15 cellular contexts compared by ENCODE assay signal in the genomic region with DNA sequence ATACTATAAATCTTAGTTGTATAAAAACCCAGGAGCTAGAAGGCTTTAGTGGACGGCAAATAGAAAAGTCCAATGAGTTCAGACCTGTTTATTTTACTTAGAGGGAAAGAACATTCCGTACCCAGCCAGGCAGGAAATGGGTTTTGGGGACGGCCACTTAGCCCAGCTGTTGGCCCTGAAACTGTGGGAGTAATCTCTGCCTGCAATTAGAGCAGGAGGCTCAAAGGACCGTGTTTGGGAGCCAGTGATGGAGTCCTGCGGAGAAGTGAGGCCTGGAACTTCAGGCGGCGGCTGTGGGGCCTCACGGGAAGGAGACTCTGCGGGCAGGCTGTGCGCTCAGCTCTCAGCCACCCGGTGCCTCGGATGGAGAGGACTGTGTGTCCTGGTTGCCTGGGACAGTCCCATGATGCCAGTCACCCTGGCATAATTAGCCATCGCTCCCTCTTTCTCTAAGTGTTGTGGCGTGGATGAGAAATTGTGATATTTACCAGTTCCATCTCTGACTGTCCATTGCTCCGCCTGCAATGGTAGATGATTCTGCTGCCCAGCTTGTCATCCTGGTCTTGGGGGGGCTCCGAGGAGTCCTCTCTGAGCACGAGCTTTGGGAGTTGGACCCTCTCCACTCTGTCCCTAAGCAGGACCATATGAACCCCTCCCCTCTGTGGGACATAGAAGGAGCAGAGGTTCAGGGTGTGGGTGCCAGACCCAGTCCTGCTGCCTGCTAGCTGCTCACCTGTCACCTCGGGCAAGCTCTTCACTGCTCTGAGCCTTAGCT.
A peak's percentile ranks its signal among the peaks of the same experiment; 100 is the strongest.
DNase-seq lines count a peak whose midpoint lies in the region; ATAC-seq and TF ChIP-seq lines count a peak whose summit lies in the region.
"Had no signal": no experiment of that assay in that cellular context is flagged by ENCODE, and none has a peak within 500 bp of the region (broad histone marks: within the 10 kb centered on the region; RNA-seq: fewer than 3 reads in every experiment).

No MANE protein-coding gene starts in this region.

- no peaks in the 10 kb centered on the region for H3K4me1 ChIP-seq in spleen
- H3K4me1 ChIP-seq: HAP-1 had no signal

- CTCF ChIA-PET in activated CD4-positive, alpha-beta T cell treated with anti-CD3 and anti-CD28 coated beads for 36 hours (lab: Charles Lee), result no interaction called here

- H3K9me3 Mint-ChIP-seq in activated CD4-positive, alpha-beta T cell treated with anti-CD3 and anti-CD28 coated beads for 36 hours (ENCODE audit: low read depth), result no peaks in the 10 kb centered on the region

- intact Hi-C loops in spleen (cut with DNase I; ENCODE audit: low total_unique reads), result no loop called here
- intact Hi-C loops in activated CD4-positive, alpha-beta T cell treated with anti-CD3 and anti-CD28 coated beads for 36 hours (cut with DNase I, micrococcal nuclease), result no loop called here

- H3K27ac Mint-ChIP-seq in activated CD4-positive, alpha-beta T cell treated with anti-CD3 and anti-CD28 coated beads for 36 hours, result no peak overlapping the region

- H3K4me3 Mint-ChIP-seq in activated CD4-positive, alpha-beta T cell treated with anti-CD3 and anti-CD28 coated beads for 36 hours, result no peak overlapping the region

- ATAC-seq in left lobe of liver (peak; percentile 58), omental fat pad (ENCODE audit: low FRiP score) (no peak)
- ATAC-seq in activated CD4-positive, alpha-beta T cell treated with anti-CD3 and anti-CD28 coated beads for 36 hours, result no peak
- ATAC-seq: mucosa of descending colon had no signal

- 61 to 65% (median 64%) methylated on average over 18 of the region's 18 CpGs for WGBS in spleen, 5 donors

- POLR2A ChIA-PET in activated CD4-positive, alpha-beta T cell treated with anti-CD3 and anti-CD28 coated beads for 36 hours (lab: Charles Lee), result no interaction called here

- no peaks in the 10 kb centered on the region for H3K4me1 Mint-ChIP-seq in activated CD4-positive, alpha-beta T cell treated with anti-CD3 and anti-CD28 coated beads for 36 hours

- H3K4me3 ChIP-seq in WERI-Rb-1 (ENCODE audit: low read depth, low read length) (no peak overlapping the region), spleen (no peak overlapping the region)
- H3K4me3 ChIP-seq: cardiac muscle cell, HAP-1, mucosa of descending colon had no signal

- H3K27ac ChIP-seq in WERI-Rb-1, result no peak overlapping the region
- peak overlapping the region in 5 of 8 donors; percentile 63 to 78 (median 70) for H3K27ac ChIP-seq in spleen
- H3K27ac ChIP-seq: cardiac muscle cell had no signal

- no peak for TF ChIP-seq POLR2A in spleen (IDR thresholded peaks at IDR 0.05)

- H3K36me3 ChIP-seq in WERI-Rb-1 (no peaks in the 10 kb centered on the region), spleen (no peaks in the 10 kb centered on the region)
- H3K36me3 ChIP-seq: cardiac muscle cell, HAP-1 had no signal

- DNase-seq in EH (ENCODE audit: low read depth), result peak; percentile 11
- peak; percentile 3 for DNase-seq in WERI-Rb-1
- peak; percentile 44 for DNase-seq in left lobe of liver (ENCODE audit: low spot score)
- DNase-seq in spleen, result no peak
- no peak for DNase-seq in NCI-H2227 (lab: John Stamatoyannopoulos, UW; ENCODE audit: unreplicated experiment)
- no peak for DNase-seq in activated naive CD4-positive, alpha-beta T cell treated with Interleukin-2 at 50 U/mL for 16 hours
- DNase-seq in omental fat pad (ENCODE audit: low spot score), result no peak
- DNase-seq in activated CD4-positive, alpha-beta T cell treated with anti-CD3 and anti-CD28 coated beads for 36 hours, result no peak
- DNase-seq: activated CD4-positive, alpha-beta T cell treated with anti-CD3 and anti-CD28 coated beads, Interleukin-2, amount 50 U/mL, for 4 hours; KBM-7; NCI-H1105 treated with DMSO at 0.1 percent for 48 hours; small intestine had no signal

- H3K27me3 Mint-ChIP-seq in activated CD4-positive, alpha-beta T cell treated with anti-CD3 and anti-CD28 coated beads for 36 hours, result peaks cover 3% of the 10 kb centered on the region

- TF ChIP-seq CTCF in WERI-Rb-1 (IDR thresholded peaks at IDR 0.05; ENCODE audit: low read depth, low read length), result no peak
- no peak for TF ChIP-seq CTCF in spleen (IDR thresholded peaks at IDR 0.05 in 8 of 11, conservative IDR thresholded peaks at IDR 0.05 in 3 of 11)
- TF ChIP-seq CTCF in omental fat pad (IDR thresholded peaks at IDR 0.05), result no peak

- H3K27me3 ChIP-seq in WERI-Rb-1 (ENCODE audit: insufficient read depth, low read depth, severe bottlenecking) (no peaks in the 10 kb centered on the region), spleen (replicated peaks in 1 of 7) (peaks cover 0 to 32% (median 0%) of the 10 kb centered on the region in 7 donors)
- H3K27me3 ChIP-seq: cardiac muscle cell had no signal

- H3K9me3 ChIP-seq in WERI-Rb-1 (ENCODE audit: severe bottlenecking), result no peaks in the 10 kb centered on the region
- no peaks in the 10 kb centered on the region for H3K9me3 ChIP-seq in spleen
- H3K9me3 ChIP-seq: HAP-1, mucosa of descending colon had no signal

- H3K36me3 Mint-ChIP-seq in activated CD4-positive, alpha-beta T cell treated with anti-CD3 and anti-CD28 coated beads for 36 hours (ENCODE audit: low read depth), result no peaks in the 10 kb centered on the region

Comparison
In these comparisons a context has a peak if more than half of its experiments do, and no peak if none do; other contexts are left out.
1. DNase-seq: peak in EH (single experiment), WERI-Rb-1 (single experiment) and left lobe of liver (single experiment); none in spleen (single experiment), NCI-H2227 (single experiment), activated naive CD4-positive, alpha-beta T cell treated with Interleukin-2 at 50 U/mL for 16 hours (single experiment), omental fat pad (single experiment) and activated CD4-positive, alpha-beta T cell treated with anti-CD3 and anti-CD28 coated beads for 36 hours (single experiment).